8 cellular contexts compared by ENCODE assay signal in genomic region chr3:33277193-33277882, GRCh38. TPM values are rescaled to one million over a fixed set of nuclear protein-coding genes. Genes with fewer than 3 reads are reported as not detected.
DNase-seq lines count a peak whose midpoint lies in the region; ATAC-seq and TF ChIP-seq lines count a peak whose summit lies in the region.

A gene with protein sequence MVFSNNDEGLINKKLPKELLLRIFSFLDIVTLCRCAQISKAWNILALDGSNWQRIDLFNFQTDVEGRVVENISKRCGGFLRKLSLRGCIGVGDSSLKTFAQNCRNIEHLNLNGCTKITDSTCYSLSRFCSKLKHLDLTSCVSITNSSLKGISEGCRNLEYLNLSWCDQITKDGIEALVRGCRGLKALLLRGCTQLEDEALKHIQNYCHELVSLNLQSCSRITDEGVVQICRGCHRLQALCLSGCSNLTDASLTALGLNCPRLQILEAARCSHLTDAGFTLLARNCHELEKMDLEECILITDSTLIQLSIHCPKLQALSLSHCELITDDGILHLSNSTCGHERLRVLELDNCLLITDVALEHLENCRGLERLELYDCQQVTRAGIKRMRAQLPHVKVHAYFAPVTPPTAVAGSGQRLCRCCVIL (plus strand): TSS chr3:33277442. CDS start chr3:33277513, 71 bp downstream.

- TF ChIP-seq CTCF in AG10803 (conservative IDR thresholded peaks at IDR 0.05; ENCODE audit: low read length) (no peak), PC-3 (conservative IDR thresholded peaks at IDR 0.05; ENCODE audit: low read depth, low read length) (no peak)

- H4K20me1 ChIP-seq in PC-3 (ENCODE audit: low read length) = no peaks in the 10 kb centered on the region

- H3K27ac ChIP-seq in PC-3 (ENCODE audit: low read length) (no peak within 1 kb of the TSS), iPS-20b (ENCODE audit: low read length) (no peak within 1 kb of the TSS)

- POLR2A ChIA-PET in PC-3 (lab: Charles Lee; ENCODE audit: unreplicated experiment) = no interaction called here

- H3K4me1 ChIP-seq in PC-3 (ENCODE audit: insufficient read depth, low read length) (peaks cover 9% of the 10 kb centered on the region), iPS-20b (ENCODE audit: insufficient read depth, low read length) (no peaks in the 10 kb centered on the region; the same call in 1 of the 2 replicates)

- H3K9me3 ChIP-seq in PC-3 (ENCODE audit: low read length) (no peaks in the 10 kb centered on the region), iPS-20b (ENCODE audit: insufficient read depth, low read depth, low read length) (peaks cover 1% of the 10 kb centered on the region)

- in situ Hi-C loops in T47D (cut with HindIII; ENCODE audit: low pct_unique_long_range_greater_than_20kb, low sequenced_read_pairs) = no loop called here

- H3K4me2 ChIP-seq in PC-3 (ENCODE audit: low read length) = peak within 1 kb of the TSS; percentile 92

- no TSS peak for BruUV-seq in PC-3 (replicated peaks; lab: Mats Ljungman, UMichigan)

- H3K9me2 ChIP-seq in PC-3 (replicated peaks; ENCODE audit: low read length) = no peaks in the 10 kb centered on the region

- H3F3A ChIP-seq in PC-3 (ENCODE audit: low read length, unreplicated experiment) = peaks cover 5% of the 10 kb centered on the region

- peaks cover 27% of the 10 kb centered on the region for H3K79me2 ChIP-seq in PC-3 (ENCODE audit: low read length)

- CTCF ChIA-PET in PC-3 (lab: Charles Lee) = interaction anchor here (1.0 kb wide), 1 partner anchor 96 kb away, joined by 3 read pairs; no protein-coding TSS in a partner anchor

- H3K36me3 ChIP-seq in PC-3 (ENCODE audit: low read depth, low read length) = no peaks in the 10 kb centered on the region
- no peaks in the 10 kb centered on the region for H3K36me3 ChIP-seq in iPS-20b (ENCODE audit: insufficient read depth, low read depth, low read length)

- peak; percentile 73 for ATAC-seq in GM18511 (IDR thresholded peaks at IDR 0.05; ENCODE audit: unreplicated experiment)
- ATAC-seq in PC-3 = peak; percentile 93
- no peak for ATAC-seq in HG03135 (IDR thresholded peaks at IDR 0.05; ENCODE audit: unreplicated experiment)

- H3K4me3 ChIP-seq in AG10803 (ENCODE audit: low read length) = peak within 1 kb of the TSS; percentile 63
- H3K4me3 ChIP-seq in PC-3 (ENCODE audit: low read length) = peak within 1 kb of the TSS; percentile 74
- peak within 1 kb of the TSS; percentile 85 for H3K4me3 ChIP-seq in iPS-20b (ENCODE audit: low read length)
- peak within 1 kb of the TSS; percentile 78 for H3K4me3 ChIP-seq in skeletal muscle cell (ENCODE audit: low read depth, low read length)

- intact Hi-C loops in PC-3 (cut with micrococcal nuclease) = no loop called here

- peak within 1 kb of the TSS; percentile 73 for H2AFZ ChIP-seq in PC-3 (ENCODE audit: low read length)

- DNase-seq in AG10803 (ENCODE audit: low read depth) (peak; percentile 42), HK-2 (ENCODE audit: unreplicated experiment) (peak; percentile 79), PC-3 (peak; percentile 87), T47D (ENCODE audit: low read depth in 1 of 2, low spot score in 1 of 2) (peak; percentile 76 to 85), skeletal muscle cell (ENCODE audit: low read depth) (peak; percentile 16)

- H3K27me3 ChIP-seq in PC-3 (ENCODE audit: low read length) = no peaks in the 10 kb centered on the region
- H3K27me3 ChIP-seq in iPS-20b (ENCODE audit: insufficient read depth, low read length) = no peaks in the 10 kb centered on the region

- H3K9ac ChIP-seq in PC-3 (ENCODE audit: low read length) (peak within 1 kb of the TSS; percentile 82), iPS-20b (ENCODE audit: low read depth, low read length) (peak within 1 kb of the TSS; percentile 58; the same call in 1 of the 2 replicates)

RNA-seq across cellular contexts. Expression of the gene that starts here (rescaled TPM):
- total RNA-seq in PC-3 (2014; rRNA removed) = 7.2 and 9.4 TPM in 2 replicates

Comparison
In these comparisons a context has a peak if more than half of its experiments do, and no peak if none do; other contexts are left out.
1. DNase-seq: peak in every context shown above with its lines; median percentile 87 in PC-3; 80 in T47D; 79 in HK-2; 42 in AG10803; 16 in skeletal muscle cell.